15 cellular contexts compared by ENCODE assay signal in the genomic region with DNA sequence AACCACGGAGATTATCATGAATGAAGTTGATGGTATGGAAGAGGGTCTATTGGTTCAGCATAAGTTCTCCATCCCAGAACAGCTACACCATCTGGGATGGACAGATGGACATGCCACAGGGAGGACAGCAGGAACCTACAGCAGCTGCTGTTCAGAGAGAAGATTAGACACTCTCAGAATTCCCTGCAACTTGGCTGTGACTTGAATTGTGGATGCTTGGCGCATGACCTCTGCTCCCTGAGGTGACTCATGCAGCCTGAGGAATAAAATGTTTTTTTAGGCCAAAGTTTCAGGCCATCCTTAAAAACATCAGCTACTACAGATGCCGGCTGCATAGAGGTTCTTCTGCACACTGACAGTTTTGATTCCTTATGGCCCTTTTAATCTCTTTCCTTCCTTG.
DNase-seq lines count a peak whose midpoint lies in the region; ATAC-seq and TF ChIP-seq lines count a peak whose summit lies in the region.
"Had no signal": no experiment of that assay in that cellular context is flagged by ENCODE, and none has a peak within 500 bp of the region (broad histone marks: within the 10 kb centered on the region; RNA-seq: fewer than 3 reads in every experiment).

No MANE protein-coding gene starts in this region.

- H3K36me3 ChIP-seq in GM23248 (ENCODE audit: low read depth): no peaks in the 10 kb centered on the region
- peaks cover 68% of the 10 kb centered on the region for H3K36me3 ChIP-seq in WERI-Rb-1

- H3K27me3 ChIP-seq in GM23248 (replicated peaks; ENCODE audit: insufficient read depth) (no peaks in the 10 kb centered on the region), WERI-Rb-1 (ENCODE audit: insufficient read depth, low read depth, severe bottlenecking) (no peaks in the 10 kb centered on the region)

- H3K9me3 ChIP-seq in GM23248 (ENCODE audit: low read depth) (no peaks in the 10 kb centered on the region), WERI-Rb-1 (ENCODE audit: severe bottlenecking) (no peaks in the 10 kb centered on the region)

- H3K79me2 ChIP-seq in GM23248 (ENCODE audit: insufficient read depth): no peaks in the 10 kb centered on the region

- no peaks in the 10 kb centered on the region for H4K20me1 ChIP-seq in GM23248 (ENCODE audit: insufficient read depth)

- WGBS in GM23248 (ENCODE audit: low coverage in 1 of 2, low lambda C conversion rate in 2 of 2, missing lambda C conversion rate in 2 of 2), 2 experiments: 76 to 88% methylated on average over 3 of the region's 3 CpGs

- ATAC-seq in GM19351 (IDR thresholded peaks at IDR 0.05; ENCODE audit: unreplicated experiment): no peak
- no peak for ATAC-seq in HG03378 (IDR thresholded peaks at IDR 0.05; ENCODE audit: unreplicated experiment)

- peak overlapping the region; percentile 94 for H3K27ac Mint-ChIP-seq in glutamatergic neuron (ENCODE audit: unreplicated experiment)
- no peak overlapping the region for H3K27ac Mint-ChIP-seq in CD14-positive monocyte
- H3K27ac Mint-ChIP-seq: activated naive CD4-positive, alpha-beta T cell treated with anti-CD3 and anti-CD28 coated beads, Interleukin-2, amount 50 U/mL, for 24 hours had no signal

- H3K4me1 Mint-ChIP-seq in glutamatergic neuron (ENCODE audit: low read depth, unreplicated experiment) (peaks cover 47% of the 10 kb centered on the region), CD14-positive monocyte (no peaks in the 10 kb centered on the region)
- H3K4me1 Mint-ChIP-seq: activated naive CD4-positive, alpha-beta T cell treated with anti-CD3 and anti-CD28 coated beads, Interleukin-2, amount 50 U/mL, for 24 hours had no signal

- TF ChIP-seq CTCF in WERI-Rb-1 (IDR thresholded peaks at IDR 0.05; ENCODE audit: low read depth, low read length) (no peak), glutamatergic neuron (IDR thresholded peaks at IDR 0.05; ENCODE audit: partially characterized antibody, unreplicated experiment) (no peak), CD14-positive monocyte (IDR thresholded peaks at IDR 0.05) (no peak)

- H3K36me3 Mint-ChIP-seq in glutamatergic neuron (ENCODE audit: unreplicated experiment) (no peaks in the 10 kb centered on the region), CD14-positive monocyte (peaks cover 0 to 4% of the 10 kb centered on the region in 2 donors)

- in situ Hi-C loops in GM23248 (cut with MboI): no loop called here

- H3K4me1 ChIP-seq in GM23248 (ENCODE audit: insufficient read depth): no peaks in the 10 kb centered on the region

- H3K4me3 Mint-ChIP-seq in glutamatergic neuron (ENCODE audit: unreplicated experiment): peak overlapping the region; percentile 34
- H3K4me3 Mint-ChIP-seq in CD14-positive monocyte: no peak overlapping the region
- H3K4me3 Mint-ChIP-seq: activated naive CD4-positive, alpha-beta T cell treated with anti-CD3 and anti-CD28 coated beads, Interleukin-2, amount 50 U/mL, for 24 hours had no signal

- H3K9me2 ChIP-seq in GM23248 (ENCODE audit: insufficient read depth): no peaks in the 10 kb centered on the region

- intact Hi-C loops in CD14-positive monocyte (cut with micrococcal nuclease): no loop called here

- DNase-seq in GM23248 (peak; percentile 61), WERI-Rb-1 (peak; percentile 74), glutamatergic neuron (peak; percentile 33), smooth muscle cell of the brain vasculature (ENCODE audit: low read depth, low spot score) (peak; percentile 37), SKM-1 (lab: John Stamatoyannopoulos, UW; ENCODE audit: unreplicated experiment) (no peak), CD14-positive monocyte (ENCODE audit: low spot score) (no peak)
- DNase-seq: activated CD4-positive, alpha-beta T cell treated with anti-CD3 and anti-CD28 coated beads for 1 hour; GF-D8; NCI-H2081 treated with DMSO at 0.1 percent for 48 hours; SIG-M5; stimulated activated naive CD4-positive, alpha-beta T cell had no signal

- no peak overlapping the region for H3K9ac ChIP-seq in GM23248

- no peaks in the 10 kb centered on the region for H3F3A ChIP-seq in GM23248 (ENCODE audit: insufficient read depth)

- H3K27me3 Mint-ChIP-seq in glutamatergic neuron (ENCODE audit: unreplicated experiment) (peaks cover 2% of the 10 kb centered on the region), CD14-positive monocyte (ENCODE audit: low read depth in 3 of 3) (peaks cover 0 to 2% (median 0%) of the 10 kb centered on the region in 3 donors)
- H3K27me3 Mint-ChIP-seq: activated naive CD4-positive, alpha-beta T cell treated with anti-CD3 and anti-CD28 coated beads, Interleukin-2, amount 50 U/mL, for 24 hours had no signal

- H3K9me3 Mint-ChIP-seq in glutamatergic neuron (ENCODE audit: unreplicated experiment) (peaks cover 9% of the 10 kb centered on the region), CD14-positive monocyte (peaks cover 0 to 2% (median 0%) of the 10 kb centered on the region in 7 donors)
- H3K9me3 Mint-ChIP-seq: activated naive CD4-positive, alpha-beta T cell treated with anti-CD3 and anti-CD28 coated beads, Interleukin-2, amount 50 U/mL, for 24 hours had no signal

- H3K4me3 ChIP-seq in GM23248: no peak overlapping the region
- no peak overlapping the region for H3K4me3 ChIP-seq in WERI-Rb-1 (ENCODE audit: low read depth, low read length)

- H3K27ac ChIP-seq in GM23248 (no peak overlapping the region), WERI-Rb-1 (peak overlapping the region; percentile 55)
- H3K27ac ChIP-seq: epithelial cell of prostate had no signal

- H3K4me2 ChIP-seq in GM23248 (ENCODE audit: unreplicated experiment): no peak overlapping the region

- no peak overlapping the region for H2AFZ ChIP-seq in GM23248

Comparison
In these comparisons a context has a peak if more than half of its experiments do, and no peak if none do; other contexts are left out.
1. DNase-seq: peak in GM23248 (single experiment), WERI-Rb-1 (single experiment), glutamatergic neuron (single experiment) and smooth muscle cell of the brain vasculature (single experiment); none in SKM-1 (single experiment) and CD14-positive monocyte (single experiment).